ENCODE assay signal across 17 cellular contexts in the genomic region with DNA sequence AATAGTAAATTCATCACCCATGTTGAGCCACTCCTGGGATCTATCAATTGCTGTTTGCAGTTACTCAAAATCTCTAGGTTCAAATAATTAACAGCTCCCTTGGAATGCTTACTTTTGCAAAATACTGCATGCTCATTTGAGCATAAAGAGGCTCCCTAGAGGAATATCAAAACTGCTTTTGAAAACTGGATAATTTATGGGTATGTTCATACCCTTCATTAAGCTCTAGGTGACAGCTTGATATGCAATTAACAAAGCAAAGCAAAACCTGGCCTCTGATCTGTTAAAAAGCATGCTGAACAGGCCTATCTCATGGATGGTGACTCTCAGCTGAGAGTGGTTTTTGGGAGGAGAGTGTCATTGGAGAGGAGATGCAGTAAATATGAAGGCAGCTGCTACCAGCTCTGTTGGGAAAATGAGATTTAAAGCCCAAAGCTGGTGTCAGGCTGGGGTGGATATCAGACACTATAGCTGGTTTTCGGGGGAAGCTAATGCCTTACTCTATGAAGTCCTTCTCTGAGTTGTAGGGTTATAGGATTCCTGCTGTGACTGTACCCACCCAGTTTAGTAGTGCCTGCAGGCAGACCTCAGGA.
DNase-seq lines count a peak whose midpoint lies in the region; ATAC-seq lines count a peak whose summit lies in the region.
"Had no signal": no experiment of that assay in that cellular context is flagged by ENCODE, and none has a peak within 500 bp of the region (broad histone marks: within the 10 kb centered on the region; RNA-seq: fewer than 3 reads in every experiment).

No MANE protein-coding gene starts in this region.

- H3K36me3 ChIP-seq in SJCRH30: no peaks in the 10 kb centered on the region
- H3K36me3 ChIP-seq: colonic mucosa had no signal

- no peak overlapping the region for H3K4me3 ChIP-seq in SJCRH30
- H3K4me3 ChIP-seq: colonic mucosa, testis had no signal

- H3K27me3 ChIP-seq in SJCRH30: no peaks in the 10 kb centered on the region
- H3K27me3 ChIP-seq: colonic mucosa, testis had no signal

- H3K27ac ChIP-seq in SJCRH30: no peak overlapping the region
- H3K27ac ChIP-seq: colonic mucosa, testis had no signal

- H3K4me1 ChIP-seq in SJCRH30: peaks cover 38% of the 10 kb centered on the region
- H3K4me1 ChIP-seq: colonic mucosa, testis had no signal

- peaks cover 2% of the 10 kb centered on the region; the same call in 1 of the 2 replicates for H3K9me3 ChIP-seq in SJCRH30 (replicated peaks)
- H3K9me3 ChIP-seq: colonic mucosa, testis had no signal

- ATAC-seq in GM21381 (IDR thresholded peaks at IDR 0.05; ENCODE audit: unreplicated experiment) (no peak), GM18907 (IDR thresholded peaks at IDR 0.05; ENCODE audit: unreplicated experiment) (no peak)

- DNase-seq in Caki2 (ENCODE audit: low read depth) (peak; percentile 70), NCI-H1694 (lab: John Stamatoyannopoulos, UW) (peak; percentile 83), SJCRH30 (peak; percentile 33 to 63), kidney glomerular epithelial cell (lab: John Stamatoyannopoulos, UW) (peak; percentile 72), AG08395 (ENCODE audit: low spot score) (no peak)
- no peak for DNase-seq in stimulated activated CD4-positive, alpha-beta T cell treated with anti-CD3 and anti-CD28 coated beads, Interleukin-4, amount 100 ng/mL, for 1 hour
- DNase-seq: activated CD4-positive, CD25-positive, alpha-beta regulatory T cell treated with anti-CD3 and anti-CD28 coated beads, Interleukin-2, amount 50 U/mL, for 72 hours; activated effector memory CD4-positive, alpha-beta T cell treated with Interleukin-2 at 50 U/mL for 16 hours; colonic mucosa; DMS 273 treated with DMSO at 0.1 percent for 48 hours; H7; head of caudate nucleus; NCI-H2081 treated with DMSO at 0.1 percent for 48 hours; stimulated activated CD4-positive, alpha-beta T cell treated with anti-CD3 and anti-CD28 coated beads, Interleukin-4, amount 100 ng/mL, for 4 hours; testis had no signal

- in situ Hi-C loops in Caki2 (cut with HindIII; ENCODE audit: low pct_unique_long_range_greater_than_20kb, low sequenced_read_pairs): no loop called here

Comparison
In these comparisons a context has a peak if more than half of its experiments do, and no peak if none do; other contexts are left out.
1. DNase-seq: peak in Caki2 (single experiment), NCI-H1694 (single experiment), SJCRH30 (2 of 2) and kidney glomerular epithelial cell (single experiment); none in stimulated activated CD4-positive, alpha-beta T cell treated with anti-CD3 and anti-CD28 coated beads, Interleukin-4, amount 100 ng/mL, for 1 hour (single experiment) and AG08395 (single experiment).